ENCODE assay signal across 8 cellular contexts in genomic region chr1:1399187-1399869, GRCh38. TPM values are rescaled to one million over a fixed set of nuclear protein-coding genes. Genes with fewer than 3 reads are reported as not detected.
DNase-seq lines count a peak whose midpoint lies in the region; ATAC-seq and TF ChIP-seq lines count a peak whose summit lies in the region.

TSS of gene CCNL2 (minus strand) at chr1:1399335. CDS start at chr1:1399306, 29 bp downstream.

- peaks cover 18 to 26% of the 10 kb centered on the region in 2 donors for H3K4me1 ChIP-seq in mucosa of rectum (ENCODE audit: control insufficient read depth in 2 of 2, insufficient read depth in 2 of 2, low read length in 2 of 2)

- H3K9me3 ChIP-seq in mucosa of rectum (ENCODE audit: control insufficient read depth in 2 of 2, low read length in 2 of 2): no peaks in the 10 kb centered on the region

- peak; percentile 91 for ATAC-seq in GM21576 (IDR thresholded peaks at IDR 0.05; ENCODE audit: unreplicated experiment)

- peak; percentile 48 for TF ChIP-seq CTCF in epithelial cell of proximal tubule (conservative IDR thresholded peaks at IDR 0.05; ENCODE audit: low read depth, low read length)

- TF ChIP-seq EP300 in Ishikawa (IDR thresholded peaks at IDR 0.05; ENCODE audit: borderline replicate concordance): 0 out of 2 replicates have a peak, but pooled peaks have one; percentile 14

- H3K9ac ChIP-seq in mucosa of rectum (ENCODE audit: low read depth in 1 of 2, low read length in 2 of 2): peak within 1 kb of the TSS; percentile 90 to 91

- H3K27me3 ChIP-seq in mucosa of rectum (ENCODE audit: control insufficient read depth in 2 of 2, insufficient read depth in 2 of 2, low read length in 2 of 2): no peaks in the 10 kb centered on the region

- peak within 1 kb of the TSS; percentile 99 for H3K4me3 ChIP-seq in epithelial cell of proximal tubule (ENCODE audit: low read depth, low read length)
- H3K4me3 ChIP-seq in mucosa of rectum (ENCODE audit: low read length in 2 of 2): peak within 1 kb of the TSS; percentile 95

- H3K27ac ChIP-seq in mucosa of rectum (ENCODE audit: low read depth in 2 of 2, low read length in 2 of 2): peak within 1 kb of the TSS; percentile 56 to 85

- no peak for TF ChIP-seq RAD21 in Ishikawa (IDR thresholded peaks at IDR 0.05; ENCODE audit: low read depth)

- peak; percentile 100 for DNase-seq in DMS153 treated with DMSO at 0.1 percent for 48 hours (lab: John Stamatoyannopoulos, UW; ENCODE audit: unreplicated experiment)
- DNase-seq in OCI-M2 (lab: John Stamatoyannopoulos, UW; ENCODE audit: unreplicated experiment): peak; percentile 61
- DNase-seq in activated T-cell treated with anti-CD3 and anti-CD28 coated beads for 48 hours (ENCODE audit: low read depth): peak; percentile 100
- DNase-seq in epithelial cell of proximal tubule (ENCODE audit: low read depth): peak; percentile 52
- DNase-seq in stimulated activated CD8-positive, alpha-beta memory T cell treated with anti-CD3 and anti-CD28 coated beads, Interleukin-4, amount 100 ng/mL, for 48 hours: peak; percentile 99

- peaks cover 36 to 42% of the 10 kb centered on the region in 2 donors for H3K36me3 ChIP-seq in mucosa of rectum (ENCODE audit: control insufficient read depth in 2 of 2, insufficient read depth in 2 of 2, low read length in 2 of 2)

TF ChIP-seq in Ishikawa, 13 proteins besides CTCF, POLR2A, EP300 and RAD21:
- TF ChIP-seq, protein P1, sequence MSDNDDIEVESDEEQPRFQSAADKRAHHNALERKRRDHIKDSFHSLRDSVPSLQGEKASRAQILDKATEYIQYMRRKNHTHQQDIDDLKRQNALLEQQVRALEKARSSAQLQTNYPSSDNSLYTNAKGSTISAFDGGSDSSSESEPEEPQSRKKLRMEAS (IDR thresholded peaks at IDR 0.05): peak; percentile 77
- TF ChIP-seq CEBPB (IDR thresholded peaks at IDR 0.05) (no peak), FOXM1 (IDR thresholded peaks at IDR 0.05; ENCODE audit: borderline replicate concordance, low read depth) (peak; percentile 36; the same call in 1 of the 2 replicates), NFIC (IDR thresholded peaks at IDR 0.05) (peak; percentile 24; the same call in 1 of the 2 replicates), REST (IDR thresholded peaks at IDR 0.05; ENCODE audit: low read depth) (no peak), TAF1 (IDR thresholded peaks at IDR 0.05; ENCODE audit: low read depth) (peak; percentile 77), TCF12 (IDR thresholded peaks at IDR 0.05; ENCODE audit: low read depth) (peak; percentile 48; the same call in 1 of the 2 replicates), EGR1 (IDR thresholded peaks at IDR 0.05) (peak; percentile 59; the same call in 1 of the 2 replicates), ZBTB7A (IDR thresholded peaks at IDR 0.05; ENCODE audit: low read depth) (peak; percentile 52), USF1 (IDR thresholded peaks at IDR 0.05) (peak; percentile 26; the same call in 1 of the 2 replicates), TEAD4 (IDR thresholded peaks at IDR 0.05) (no peak; the same call in 1 of the 2 replicates), YY1 (IDR thresholded peaks at IDR 0.05; ENCODE audit: low read depth) (peak; percentile 94), CREB1 (IDR thresholded peaks at IDR 0.05; ENCODE audit: low read depth) (peak; percentile 84)

RNA-seq across cellular contexts. Expression of gene CCNL2, which starts in this region (rescaled TPM):
- total RNA-seq in epithelial cell of proximal tubule: 47.3 and 96.3 TPM in 2 replicates

Comparison
In these comparisons a context has a peak if more than half of its experiments do, and no peak if none do; other contexts are left out.
1. Peak in every context shown above with its lines: DNase-seq, ATAC-seq, H3K4me3 ChIP-seq and H3K27ac ChIP-seq.